In the genomic region with DNA sequence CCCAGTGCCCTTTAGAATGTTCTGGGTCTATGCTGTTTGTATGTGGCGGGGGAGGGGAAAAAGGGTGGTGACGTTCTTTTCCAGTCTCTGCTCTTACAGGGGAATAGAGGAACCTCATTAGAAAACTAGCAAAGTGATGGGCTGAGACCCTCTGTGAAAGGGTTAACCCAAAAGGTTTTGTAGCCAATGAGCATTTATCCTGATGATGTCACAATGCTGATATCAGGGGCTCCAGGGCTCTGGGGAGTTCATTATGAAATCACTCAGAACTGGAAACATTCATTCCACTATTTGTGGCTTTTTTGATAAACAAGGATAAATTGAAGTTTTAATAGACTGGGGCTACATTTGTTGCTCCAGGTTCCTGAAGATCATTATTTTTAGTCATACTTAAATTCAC, we compare ENCODE assay signal across 18 cellular contexts.
DNase-seq lines count a peak whose midpoint lies in the region; ATAC-seq and TF ChIP-seq lines count a peak whose summit lies in the region.
"Had no signal": no experiment of that assay in that cellular context is flagged by ENCODE, and none has a peak within 500 bp of the region (broad histone marks: within the 10 kb centered on the region; RNA-seq: fewer than 3 reads in every experiment).

No MANE protein-coding gene starts in this region.

- peaks cover 23 to 86% of the 10 kb centered on the region in 2 donors for H3K36me3 Mint-ChIP-seq in activated naive CD4-positive, alpha-beta T cell treated with anti-CD3 and anti-CD28 coated beads, Interleukin-2, amount 50 U/mL, for 72 hours
- H3K36me3 Mint-ChIP-seq in activated naive CD4-positive, alpha-beta T cell treated with anti-CD3 and anti-CD28 coated beads, Interleukin-2, amount 10 ng/mL, durations not matched to agents 7 days and 5 days: peaks cover 82% of the 10 kb centered on the region
- H3K36me3 Mint-ChIP-seq in nephron (ENCODE audit: low read depth): peaks cover 17% of the 10 kb centered on the region

- H3K4me1 Mint-ChIP-seq in activated naive CD4-positive, alpha-beta T cell treated with anti-CD3 and anti-CD28 coated beads, Interleukin-2, amount 10 ng/mL, durations not matched to agents 7 days and 5 days: peaks cover 56% of the 10 kb centered on the region
- H3K4me1 Mint-ChIP-seq in nephron: peaks cover 75% of the 10 kb centered on the region
- H3K4me1 Mint-ChIP-seq: endodermal cell had no signal

- no peak overlapping the region for H3K4me3 ChIP-seq in lower lobe of right lung
- H3K4me3 ChIP-seq: cardiac muscle cell had no signal

- H3K9me3 Mint-ChIP-seq in activated naive CD4-positive, alpha-beta T cell treated with anti-CD3 and anti-CD28 coated beads, Interleukin-2, amount 50 U/mL, for 72 hours: peaks cover 0 to 5% of the 10 kb centered on the region in 2 donors
- H3K9me3 Mint-ChIP-seq in activated naive CD4-positive, alpha-beta T cell treated with anti-CD3 and anti-CD28 coated beads, Interleukin-2, amount 10 ng/mL, durations not matched to agents 7 days and 5 days: peaks cover 11% of the 10 kb centered on the region
- peaks cover 3% of the 10 kb centered on the region for H3K9me3 Mint-ChIP-seq in nephron

- peak in 1 of 2 donors; percentile 9 for ATAC-seq in activated naive CD4-positive, alpha-beta T cell treated with anti-CD3 and anti-CD28 coated beads, Interleukin-2, amount 50 U/mL, for 72 hours
- ATAC-seq in GM19035 (IDR thresholded peaks at IDR 0.05; ENCODE audit: unreplicated experiment) (no peak), lower lobe of right lung (no peak)
- ATAC-seq: activated CD8-positive, alpha-beta T cell treated with anti-CD3 and anti-CD28 coated beads for 36 hours had no signal

- no peaks in the 10 kb centered on the region for H3K27me3 Mint-ChIP-seq in activated naive CD4-positive, alpha-beta T cell treated with anti-CD3 and anti-CD28 coated beads, Interleukin-2, amount 10 ng/mL, durations not matched to agents 7 days and 5 days
- no peaks in the 10 kb centered on the region for H3K27me3 Mint-ChIP-seq in nephron (ENCODE audit: low read depth)
- H3K27me3 Mint-ChIP-seq: activated CD8-positive, alpha-beta T cell treated with anti-CD3 and anti-CD28 coated beads for 36 hours had no signal

- no peaks in the 10 kb centered on the region for H3K9me3 ChIP-seq in lower lobe of right lung

- no peaks in the 10 kb centered on the region for H3K27me3 ChIP-seq in lower lobe of right lung (ENCODE audit: low read depth)
- H3K27me3 ChIP-seq: cardiac muscle cell had no signal

- CTCF ChIA-PET in activated naive CD4-positive, alpha-beta T cell treated with anti-CD3 and anti-CD28 coated beads, Interleukin-2, amount 10 ng/mL, durations not matched to agents 7 days and 5 days (lab: Charles Lee): interaction anchor here (1.7 kb wide), 1 partner anchor 9 kb away, joined by 4 read pairs; no protein-coding TSS in a partner anchor

- H3K27ac ChIP-seq in lower lobe of right lung: no peak overlapping the region
- H3K27ac ChIP-seq: RWPE1 had no signal

- no peak for TF ChIP-seq CTCF in nephron (IDR thresholded peaks at IDR 0.05; ENCODE audit: unreplicated experiment in 3 of 3)
- no peak for TF ChIP-seq CTCF in GM20000 (IDR thresholded peaks at IDR 0.05; ENCODE audit: extremely low read depth, missing control alignments)
- TF ChIP-seq CTCF in lower lobe of right lung (IDR thresholded peaks at IDR 0.05): no peak

- intact Hi-C loops in lower lobe of right lung (cut with DNase I): no loop called here

- DNase-seq in activated naive CD4-positive, alpha-beta T cell treated with anti-CD3 and anti-CD28 coated beads, Interleukin-2, amount 50 U/mL, for 72 hours (ENCODE audit: low spot score in 2 of 2): no peak
- DNase-seq in activated naive CD4-positive, alpha-beta T cell treated with anti-CD3 and anti-CD28 coated beads, Interleukin-2, amount 10 ng/mL, durations not matched to agents 7 days and 5 days: no peak
- DNase-seq in fibroblast of gingiva (ENCODE audit: low read depth) (peak; percentile 15), GM20000 (ENCODE audit: low spot score) (no peak), lower lobe of right lung (no peak), ureter (ENCODE audit: low spot score) (no peak)
- DNase-seq: activated CD8-positive, alpha-beta T cell treated with anti-CD3 and anti-CD28 coated beads for 36 hours; activated gamma-delta T cell treated with Interleukin-2 at 50 U/mL for 16 hours; DMS153; endodermal cell; NCI-H2029 treated with DMSO at 0.1 percent for 48 hours; NCI-H748 treated with DMSO at 0.1 percent for 48 hours; stimulated activated CD4-positive, alpha-beta T cell treated with anti-CD3 and anti-CD28 coated beads, Interleukin-1b, Interleukin-23, amount 100 ng/mL, for 48 hours; T-helper 9 cell had no signal

- peaks cover 26% of the 10 kb centered on the region for H3K4me1 ChIP-seq in lower lobe of right lung

- H3K27ac Mint-ChIP-seq in activated naive CD4-positive, alpha-beta T cell treated with anti-CD3 and anti-CD28 coated beads, Interleukin-2, amount 50 U/mL, for 72 hours: peak overlapping the region; percentile 42 to 76
- H3K27ac Mint-ChIP-seq in activated naive CD4-positive, alpha-beta T cell treated with anti-CD3 and anti-CD28 coated beads, Interleukin-2, amount 10 ng/mL, durations not matched to agents 7 days and 5 days: no peak overlapping the region
- H3K27ac Mint-ChIP-seq in nephron: peak overlapping the region; percentile 84 to 93 (median 89)
- H3K27ac Mint-ChIP-seq: activated CD8-positive, alpha-beta T cell treated with anti-CD3 and anti-CD28 coated beads for 36 hours; endodermal cell had no signal

- no peaks in the 10 kb centered on the region for H3K36me3 ChIP-seq in lower lobe of right lung
- H3K36me3 ChIP-seq: cardiac muscle cell had no signal

- no peak overlapping the region for H3K4me3 Mint-ChIP-seq in activated naive CD4-positive, alpha-beta T cell treated with anti-CD3 and anti-CD28 coated beads, Interleukin-2, amount 10 ng/mL, durations not matched to agents 7 days and 5 days
- H3K4me3 Mint-ChIP-seq in nephron: peak overlapping the region; percentile 7 to 27 (median 9)
- H3K4me3 Mint-ChIP-seq: activated CD8-positive, alpha-beta T cell treated with anti-CD3 and anti-CD28 coated beads for 36 hours; endodermal cell had no signal
